Comparison of ENCODE assay signal across 2 cellular contexts in genomic region chr3:190108789-190109188, GRCh38.
TF ChIP-seq lines count a peak whose summit lies in the region.

No MANE protein-coding gene starts in this region.

TF ChIP-seq in liver, 16 proteins besides CTCF, POLR2A, EP300 and RAD21:
- TF ChIP-seq FOXA2 (IDR thresholded peaks at IDR 0.05) (no peak), HNF4A (conservative IDR thresholded peaks at IDR 0.05) (no peak), RXRA (IDR thresholded peaks at IDR 0.05) (no peak), NR2F2 (IDR thresholded peaks at IDR 0.05) (no peak), ATF3 (IDR thresholded peaks at IDR 0.05) (no peak), GABPA (IDR thresholded peaks at IDR 0.05 in 1 of 2, conservative IDR thresholded peaks at IDR 0.05 in 1 of 2) (no peak), HNF4G (IDR thresholded peaks at IDR 0.05) (no peak), SP1 (IDR thresholded peaks at IDR 0.05) (no peak), YY1 (IDR thresholded peaks at IDR 0.05) (no peak), TAF1 (conservative IDR thresholded peaks at IDR 0.05) (no peak), EGR1 (IDR thresholded peaks at IDR 0.05; ENCODE audit: low read depth in 2 of 2) (no peak)
- TF ChIP-seq, protein P1, sequence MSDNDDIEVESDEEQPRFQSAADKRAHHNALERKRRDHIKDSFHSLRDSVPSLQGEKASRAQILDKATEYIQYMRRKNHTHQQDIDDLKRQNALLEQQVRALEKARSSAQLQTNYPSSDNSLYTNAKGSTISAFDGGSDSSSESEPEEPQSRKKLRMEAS (IDR thresholded peaks at IDR 0.05), result no peak

TF ChIP-seq in HepG2, 621 proteins besides CTCF, POLR2A, EP300 and RAD21:
- no peak for TF ChIP-seq FOXA3 (CRISPR knock-in tag; IDR thresholded peaks at IDR 0.05)
- no peak for TF ChIP-seq FOXK2 (IDR thresholded peaks at IDR 0.05)
- no peak for TF ChIP-seq SMC3 (IDR thresholded peaks at IDR 0.05; ENCODE audit: low read length)
- no peak for TF ChIP-seq ZNF274 (CRISPR knock-in tag; IDR thresholded peaks at IDR 0.05)
- no peak for TF ChIP-seq ZNF235 (CRISPR knock-in tag; IDR thresholded peaks at IDR 0.05; ENCODE audit: borderline replicate concordance)
- TF ChIP-seq ZNF574 (CRISPR knock-in tag; IDR thresholded peaks at IDR 0.05), result no peak
- TF ChIP-seq RBM22 (optimal IDR thresholded peaks at IDR 0.05; ENCODE audit: low read length), result no peak
- TF ChIP-seq TBX3 (IDR thresholded peaks at IDR 0.05; ENCODE audit: borderline replicate concordance), result no peak
- TF ChIP-seq ISX (CRISPR knock-in tag; conservative IDR thresholded peaks at IDR 0.05), result no peak
- no peak for TF ChIP-seq ZNF12 (CRISPR knock-in tag; IDR thresholded peaks at IDR 0.05)
